Comparison of ENCODE assay signal across 11 cellular contexts in the genomic region with DNA sequence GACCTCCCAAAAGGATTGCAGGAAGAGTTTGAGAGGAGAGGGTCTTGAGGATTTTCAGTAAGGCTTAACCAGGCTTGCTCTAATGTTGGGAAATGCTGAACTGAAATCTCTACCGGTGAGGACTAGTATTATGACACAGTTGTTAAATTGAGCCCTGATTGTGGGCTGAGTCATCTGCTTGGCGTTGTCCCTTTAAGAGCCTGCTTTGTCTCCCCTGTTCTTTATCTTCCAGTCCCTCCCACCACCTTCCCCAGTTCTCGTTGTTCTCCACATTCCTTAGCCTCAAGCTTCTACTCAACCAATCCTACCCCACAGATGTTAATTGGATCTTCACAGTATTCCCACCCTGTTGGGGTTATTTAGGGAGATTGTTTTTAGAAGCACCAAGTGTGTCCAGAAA. TPM values are rescaled to one million over a fixed set of nuclear protein-coding genes. Genes with fewer than 3 reads are reported as not detected.
DNase-seq lines count a peak whose midpoint lies in the region; ATAC-seq and TF ChIP-seq lines count a peak whose summit lies in the region.
"Had no signal": no experiment of that assay in that cellular context is flagged by ENCODE, and none has a peak within 500 bp of the region (broad histone marks: within the 10 kb centered on the region; RNA-seq: fewer than 3 reads in every experiment).

No MANE protein-coding gene starts in this region.

- 24 to 42% methylated on average over 3 of the region's 3 CpGs for WGBS in sigmoid colon, 2 donors

- no peaks in the 10 kb centered on the region for H3K9me3 Mint-ChIP-seq in activated T-helper 17 cell treated with anti-CD3 and anti-CD28 coated beads, Interleukin-2, amount 50 U/mL, for 72 hours
- H3K9me3 Mint-ChIP-seq: natural killer cell had no signal

- no peak for TF ChIP-seq CTCF in sigmoid colon (IDR thresholded peaks at IDR 0.05)

- no peak overlapping the region for H3K4me3 Mint-ChIP-seq in activated T-helper 17 cell treated with anti-CD3 and anti-CD28 coated beads, Interleukin-2, amount 50 U/mL, for 72 hours
- H3K4me3 Mint-ChIP-seq: activated naive CD8-positive, alpha-beta T cell; natural killer cell had no signal

- intact Hi-C loops in sigmoid colon (cut with DNase I), result loop anchor here (10.0 kb wide), 1 partner anchor 101 kb away; no protein-coding TSS in a partner anchor

- TF ChIP-seq EP300 in sigmoid colon (IDR thresholded peaks at IDR 0.05), result no peak

- peaks cover 10% of the 10 kb centered on the region for H3K27me3 Mint-ChIP-seq in activated T-helper 17 cell treated with anti-CD3 and anti-CD28 coated beads, Interleukin-2, amount 50 U/mL, for 72 hours
- H3K27me3 Mint-ChIP-seq: activated naive CD8-positive, alpha-beta T cell had no signal

- peak; percentile 71 for DNase-seq in RPMI7951 (ENCODE audit: low read depth)
- peak; percentile 56 for DNase-seq in glomerular visceral epithelial cell (ENCODE audit: extremely low spot score)
- peak; percentile 85 for DNase-seq in sigmoid colon
- no peak for DNase-seq in stimulated activated CD4-positive, alpha-beta T cell treated with anti-CD3 and anti-CD28 coated beads, Interleukin-2, amount 100 ng/mL, for 48 hours
- no peak for DNase-seq in hippocampal formation (lab: John Stamatoyannopoulos, UW)
- no peak for DNase-seq in 8988T
- DNase-seq: natural killer cell; stimulated activated naive CD8-positive, alpha-beta T cell treated with anti-CD3 and anti-CD28 coated beads, Interleukin-15, Interleukin-2, amounts not matched to agents 100 U/mL and 50 U/mL, for 24 hours had no signal

- H3K9me3 ChIP-seq in sigmoid colon, result no peaks in the 10 kb centered on the region

- no peaks in the 10 kb centered on the region for H3K36me3 Mint-ChIP-seq in activated T-helper 17 cell treated with anti-CD3 and anti-CD28 coated beads, Interleukin-2, amount 50 U/mL, for 72 hours (ENCODE audit: low read depth)
- H3K36me3 Mint-ChIP-seq: activated naive CD8-positive, alpha-beta T cell; natural killer cell had no signal

- no peak overlapping the region for H3K4me3 ChIP-seq in sigmoid colon

- H3K27ac ChIP-seq in sigmoid colon, result peak overlapping the region; percentile 27 to 58 (median 51)

- H3K4me1 Mint-ChIP-seq in activated T-helper 17 cell treated with anti-CD3 and anti-CD28 coated beads, Interleukin-2, amount 50 U/mL, for 72 hours, result no peaks in the 10 kb centered on the region
- H3K4me1 Mint-ChIP-seq: natural killer cell had no signal

- peaks cover 0 to 6% (median 0%) of the 10 kb centered on the region in 4 donors for H3K4me1 ChIP-seq in sigmoid colon

- no peak overlapping the region for H3K27ac Mint-ChIP-seq in activated T-helper 17 cell treated with anti-CD3 and anti-CD28 coated beads, Interleukin-2, amount 50 U/mL, for 72 hours
- H3K27ac Mint-ChIP-seq: activated naive CD8-positive, alpha-beta T cell; natural killer cell had no signal

- H3K27me3 ChIP-seq in sigmoid colon, result no peaks in the 10 kb centered on the region

- peak; percentile 25 for ATAC-seq in GM19324 (IDR thresholded peaks at IDR 0.05; ENCODE audit: low FRiP score, unreplicated experiment)
- ATAC-seq in activated T-helper 17 cell treated with anti-CD3 and anti-CD28 coated beads, Interleukin-2, amount 50 U/mL, for 72 hours (replicated peaks), result no peak
- ATAC-seq: stimulated activated naive CD8-positive, alpha-beta T cell treated with anti-CD3 and anti-CD28 coated beads, Interleukin-15, Interleukin-2, amounts not matched to agents 100 U/mL and 50 U/mL, for 24 hours had no signal

- TF ChIP-seq POLR2A in sigmoid colon (IDR thresholded peaks at IDR 0.05), result no peak

- no peaks in the 10 kb centered on the region for H3K36me3 ChIP-seq in sigmoid colon

RNA-seq across cellular contexts. Expression of a gene that starts 57.7 kb away (rescaled TPM):
- 0.24 and 0.49 TPM in 2 replicates for total RNA-seq in RPMI7951 (2014; rRNA removed; shearing (Covaris generic))
- 1 to 10 TPM in 1 of 4 donors, not detected in 3; 1.9 TPM for total RNA-seq in sigmoid colon
- 1 to 10 TPM in 1 of 3 donors, not detected in 2; 1.8 TPM for polyA plus RNA-seq in sigmoid colon
- under 1 TPM; 0.21 to 0.22 TPM for total RNA-seq in activated T-helper 17 cell treated with anti-CD3 and anti-CD28 coated beads, Interleukin-2, amount 50 U/mL, for 72 hours

Comparison
In these comparisons a context has a peak if more than half of its experiments do, and no peak if none do; other contexts are left out.
1. DNase-seq: peak in RPMI7951 (single experiment), glomerular visceral epithelial cell (single experiment) and sigmoid colon (single experiment); none in stimulated activated CD4-positive, alpha-beta T cell treated with anti-CD3 and anti-CD28 coated beads, Interleukin-2, amount 100 ng/mL, for 48 hours (0 of 2), hippocampal formation (0 of 2) and 8988T (single experiment).